10 cellular contexts compared by ENCODE assay signal in genomic region chr9:34991833-34992375, GRCh38. TPM values are rescaled to one million over a fixed set of nuclear protein-coding genes. Genes with fewer than 3 reads are reported as not detected.
DNase-seq lines count a peak whose midpoint lies in the region; ATAC-seq and TF ChIP-seq lines count a peak whose summit lies in the region.
"Had no signal": no experiment of that assay in that cellular context is flagged by ENCODE, and none has a peak within 500 bp of the region (broad histone marks: within the 10 kb centered on the region; RNA-seq: fewer than 3 reads in every experiment).

No MANE protein-coding gene starts in this region.

- peaks cover 25 to 55% of the 10 kb centered on the region in 2 donors for H3K4me1 ChIP-seq in thyroid gland

- H3K27ac ChIP-seq in thyroid gland, result peak overlapping the region in 2 of 3 donors; percentile 71 to 76
- H3K27ac ChIP-seq: VCaP had no signal

- peak; percentile 78 for DNase-seq in activated CD8-positive, alpha-beta T cell treated with anti-CD3 and anti-CD28 coated beads for 36 hours
- DNase-seq in activated CD8-positive, alpha-beta T cell treated with anti-CD3 and anti-CD28 coated beads, Interleukin-2, amount 10 ng/mL, durations not matched to agents 7 days and 5 days, result no peak
- peak; percentile 58 for DNase-seq in activated naive CD8-positive, alpha-beta T cell treated with anti-CD3 and anti-CD28 coated beads for 36 hours
- DNase-seq in thyroid gland (peak in 1 of 2 donors; percentile 8), sciatic nerve (ENCODE audit: low spot score) (no peak), SHP77 treated with DMSO at 0.1 percent for 48 hours (lab: John Stamatoyannopoulos, UW) (no peak)
- DNase-seq: DND-41 had no signal

- peaks cover 0 to 11% of the 10 kb centered on the region in 2 donors for H3K36me3 ChIP-seq in thyroid gland

- peaks cover 25% of the 10 kb centered on the region for H3K36me3 Mint-ChIP-seq in activated CD8-positive, alpha-beta T cell treated with anti-CD3 and anti-CD28 coated beads for 36 hours (ENCODE audit: low read depth)
- H3K36me3 Mint-ChIP-seq in activated CD8-positive, alpha-beta T cell treated with anti-CD3 and anti-CD28 coated beads, Interleukin-2, amount 10 ng/mL, durations not matched to agents 7 days and 5 days (ENCODE audit: low read depth), result peaks cover 2% of the 10 kb centered on the region
- H3K36me3 Mint-ChIP-seq in activated naive CD8-positive, alpha-beta T cell treated with anti-CD3 and anti-CD28 coated beads for 36 hours, result peaks cover 16% of the 10 kb centered on the region

- 69 to 92% methylated on average over 5 to 6 of the region's 7 CpGs for WGBS in thyroid gland, 2 donors

- H3K27ac Mint-ChIP-seq in activated CD8-positive, alpha-beta T cell treated with anti-CD3 and anti-CD28 coated beads for 36 hours, result peak overlapping the region; percentile 90
- H3K27ac Mint-ChIP-seq in activated CD8-positive, alpha-beta T cell treated with anti-CD3 and anti-CD28 coated beads, Interleukin-2, amount 10 ng/mL, durations not matched to agents 7 days and 5 days, result no peak overlapping the region
- H3K27ac Mint-ChIP-seq in activated naive CD8-positive, alpha-beta T cell treated with anti-CD3 and anti-CD28 coated beads for 36 hours, result peak overlapping the region; percentile 82

- peak; percentile 11 for ATAC-seq in activated CD8-positive, alpha-beta T cell treated with anti-CD3 and anti-CD28 coated beads for 36 hours
- no peak for ATAC-seq in activated CD8-positive, alpha-beta T cell treated with anti-CD3 and anti-CD28 coated beads, Interleukin-2, amount 10 ng/mL, durations not matched to agents 7 days and 5 days
- ATAC-seq in GM21528 (IDR thresholded peaks at IDR 0.05; ENCODE audit: low FRiP score, unreplicated experiment) (no peak), sciatic nerve (no peak)

- TF ChIP-seq CTCF in activated CD8-positive, alpha-beta T cell treated with anti-CD3 and anti-CD28 coated beads for 36 hours (IDR thresholded peaks at IDR 0.05), result no peak
- TF ChIP-seq CTCF in thyroid gland (IDR thresholded peaks at IDR 0.05), result no peak

- CTCF ChIA-PET in activated CD8-positive, alpha-beta T cell treated with anti-CD3 and anti-CD28 coated beads for 36 hours (lab: Charles Lee), result interaction anchor here (1.1 to 1.2 kb wide), 2 partner anchors 59 to 93 kb away, joined by 3 read pairs; no protein-coding TSS in a partner anchor
- CTCF ChIA-PET in activated CD8-positive, alpha-beta T cell treated with anti-CD3 and anti-CD28 coated beads, Interleukin-2, amount 10 ng/mL, durations not matched to agents 7 days and 5 days (lab: Charles Lee), result interaction anchor here (1.4 to 1.6 kb wide), 2 partner anchors 9 to 92 kb away, joined by 3 to 4 read pairs; no protein-coding TSS in a partner anchor

- H3K9me3 Mint-ChIP-seq in activated CD8-positive, alpha-beta T cell treated with anti-CD3 and anti-CD28 coated beads for 36 hours, result no peaks in the 10 kb centered on the region
- H3K9me3 Mint-ChIP-seq in activated CD8-positive, alpha-beta T cell treated with anti-CD3 and anti-CD28 coated beads, Interleukin-2, amount 10 ng/mL, durations not matched to agents 7 days and 5 days (ENCODE audit: insufficient read depth), result no peaks in the 10 kb centered on the region
- no peaks in the 10 kb centered on the region for H3K9me3 Mint-ChIP-seq in activated naive CD8-positive, alpha-beta T cell treated with anti-CD3 and anti-CD28 coated beads for 36 hours

- H3K4me3 Mint-ChIP-seq in activated CD8-positive, alpha-beta T cell treated with anti-CD3 and anti-CD28 coated beads for 36 hours, result peak overlapping the region; percentile 49
- no peak overlapping the region for H3K4me3 Mint-ChIP-seq in activated CD8-positive, alpha-beta T cell treated with anti-CD3 and anti-CD28 coated beads, Interleukin-2, amount 10 ng/mL, durations not matched to agents 7 days and 5 days
- H3K4me3 Mint-ChIP-seq in activated naive CD8-positive, alpha-beta T cell treated with anti-CD3 and anti-CD28 coated beads for 36 hours, result peak overlapping the region; percentile 1

- POLR2A ChIA-PET in activated CD8-positive, alpha-beta T cell treated with anti-CD3 and anti-CD28 coated beads for 36 hours (lab: Charles Lee), result interaction anchor here (0.7 to 1.3 kb wide), 3 partner anchors 10 to 123 kb away, joined by 3 read pairs; no protein-coding TSS in a partner anchor
- POLR2A ChIA-PET in activated CD8-positive, alpha-beta T cell treated with anti-CD3 and anti-CD28 coated beads, Interleukin-2, amount 10 ng/mL, durations not matched to agents 7 days and 5 days (lab: Charles Lee), result no interaction called here

- H3K27me3 ChIP-seq in thyroid gland, result no peaks in the 10 kb centered on the region

- intact Hi-C loops in activated CD8-positive, alpha-beta T cell treated with anti-CD3 and anti-CD28 coated beads for 36 hours (cut with micrococcal nuclease), result loop anchor here (5.0 kb wide), 1 partner anchor 80 kb away; the partner anchor contains the start of gene VCP
- intact Hi-C loops in thyroid gland (cut with DNase I) (loop anchor here (5.0 kb wide), 1 partner anchor 80 kb away; the partner anchor contains the start of gene VCP), sciatic nerve (cut with DNase I) (loop anchor here (10.0 kb wide), 1 partner anchor 83 kb away; the partner anchor contains the start of genes FANCG and VCP)

- H3K9me3 ChIP-seq in iPS-18c (ENCODE audit: control insufficient read depth, insufficient read depth, low read length), result no peaks in the 10 kb centered on the region
- no peaks in the 10 kb centered on the region for H3K9me3 ChIP-seq in thyroid gland

- H3K4me1 Mint-ChIP-seq in activated CD8-positive, alpha-beta T cell treated with anti-CD3 and anti-CD28 coated beads for 36 hours (ENCODE audit: low read depth), result peaks cover 57% of the 10 kb centered on the region
- H3K4me1 Mint-ChIP-seq in activated CD8-positive, alpha-beta T cell treated with anti-CD3 and anti-CD28 coated beads, Interleukin-2, amount 10 ng/mL, durations not matched to agents 7 days and 5 days (ENCODE audit: low read depth), result peaks cover 40% of the 10 kb centered on the region
- H3K4me1 Mint-ChIP-seq in activated naive CD8-positive, alpha-beta T cell treated with anti-CD3 and anti-CD28 coated beads for 36 hours, result peaks cover 49% of the 10 kb centered on the region

- no peak for TF ChIP-seq POLR2A in thyroid gland (IDR thresholded peaks at IDR 0.05)

- H3K4me3 ChIP-seq in iPS-18c (ENCODE audit: insufficient read depth, low read depth, low read length), result peak overlapping the region; percentile 44
- no peak overlapping the region for H3K4me3 ChIP-seq in thyroid gland (replicated peaks in 1 of 3)

- no peaks in the 10 kb centered on the region for H3K27me3 Mint-ChIP-seq in activated CD8-positive, alpha-beta T cell treated with anti-CD3 and anti-CD28 coated beads for 36 hours
- no peaks in the 10 kb centered on the region for H3K27me3 Mint-ChIP-seq in activated CD8-positive, alpha-beta T cell treated with anti-CD3 and anti-CD28 coated beads, Interleukin-2, amount 10 ng/mL, durations not matched to agents 7 days and 5 days (ENCODE audit: low read depth)
- H3K27me3 Mint-ChIP-seq in activated naive CD8-positive, alpha-beta T cell treated with anti-CD3 and anti-CD28 coated beads for 36 hours, result no peaks in the 10 kb centered on the region

RNA-seq across cellular contexts. Expression of gene DNAJB5, which starts 2.4 kb away (rescaled TPM):
- 10 to 100 TPM; 14.6 to 16.4 TPM for total RNA-seq in activated CD8-positive, alpha-beta T cell treated with anti-CD3 and anti-CD28 coated beads for 36 hours
- total RNA-seq in activated CD8-positive, alpha-beta T cell treated with anti-CD3 and anti-CD28 coated beads, Interleukin-2, amount 10 ng/mL, durations not matched to agents 7 days and 5 days, result 1 to 10 TPM; 5.1 to 5.5 TPM
- 1 to 10 TPM; 7.6 to 8.1 TPM for total RNA-seq in activated naive CD8-positive, alpha-beta T cell treated with anti-CD3 and anti-CD28 coated beads for 36 hours
- 10 to 100 TPM; 11.8 to 18.7 (median 16.5) TPM for total RNA-seq in thyroid gland
- 10.6 TPM for total RNA-seq in sciatic nerve

RNA-seq across cellular contexts. Expression of gene PHF24, which starts 33.8 kb away (rescaled TPM):
- under 1 TPM in 1 of 2 experiments, not detected in 1; 0.11 TPM for total RNA-seq in activated CD8-positive, alpha-beta T cell treated with anti-CD3 and anti-CD28 coated beads for 36 hours
- not detected for total RNA-seq in activated CD8-positive, alpha-beta T cell treated with anti-CD3 and anti-CD28 coated beads, Interleukin-2, amount 10 ng/mL, durations not matched to agents 7 days and 5 days
- under 1 TPM; 0.23 to 0.30 TPM for total RNA-seq in activated naive CD8-positive, alpha-beta T cell treated with anti-CD3 and anti-CD28 coated beads for 36 hours
- 1 to 10 TPM in 3 of 4 donors, under 1 TPM in 1; 0.67 to 2.1 (median 1.4) TPM for total RNA-seq in thyroid gland
- 0.45 TPM for total RNA-seq in sciatic nerve

Comparison
In these comparisons a context has a peak if more than half of its experiments do, and no peak if none do; other contexts are left out.
1. DNase-seq: peak in activated CD8-positive, alpha-beta T cell treated with anti-CD3 and anti-CD28 coated beads for 36 hours (single experiment) and activated naive CD8-positive, alpha-beta T cell treated with anti-CD3 and anti-CD28 coated beads for 36 hours (single experiment); none in activated CD8-positive, alpha-beta T cell treated with anti-CD3 and anti-CD28 coated beads, Interleukin-2, amount 10 ng/mL, durations not matched to agents 7 days and 5 days (single experiment), sciatic nerve (single experiment) and SHP77 treated with DMSO at 0.1 percent for 48 hours (single experiment).